Comparison of ENCODE assay signal across 8 cellular contexts in genomic region chr6:13445005-13445743, GRCh38. TPM values are rescaled to one million over a fixed set of nuclear protein-coding genes. Genes with fewer than 3 reads are reported as not detected.
DNase-seq lines count a peak whose midpoint lies in the region; ATAC-seq, FAIRE-seq and TF ChIP-seq lines count a peak whose summit lies in the region.

No MANE protein-coding gene starts in this region.

- peak in 1 of 2 donors; percentile 23 for TF ChIP-seq EP300 in tibial nerve (IDR thresholded peaks at IDR 0.05)

- 16 to 27% methylated on average over 9 of the region's 9 CpGs for WGBS in tibial nerve, 2 donors

- CTCF ChIA-PET in activated B cell treated with CpG ODN at 0.5 μM for 24 hours (lab: Charles Lee) (interaction anchor here (1.1 kb wide), 1 partner anchor 115 kb away, joined by 3 read pairs; no protein-coding TSS in a partner anchor), Calu3 (lab: Charles Lee) (interaction anchor here (0.6 to 1.0 kb wide), 2 partner anchors 13 to 1270 kb away, joined by 3 read pairs; no protein-coding TSS in a partner anchor)
- CTCF ChIA-PET in CD4-positive, alpha-beta memory T cell (lab: Charles Lee; ENCODE audit: partially characterized antibody) = interaction anchor here (1.0 to 2.3 kb wide), 4 partner anchors 8 to 622 kb away, joined by 3 to 9 read pairs (median 3); no protein-coding TSS in a partner anchor

- H3K9me3 Mint-ChIP-seq in activated B cell treated with CpG ODN at 0.5 μM for 24 hours = no peaks in the 10 kb centered on the region
- H3K9me3 Mint-ChIP-seq in CD4-positive, alpha-beta memory T cell = peaks cover 0 to 3% (median 0%) of the 10 kb centered on the region in 8 donors
- no peaks in the 10 kb centered on the region for H3K9me3 Mint-ChIP-seq in Calu3 (ENCODE audit: low read depth, unreplicated experiment)

- ATAC-seq in activated B cell treated with CpG ODN at 0.5 μM for 24 hours (ENCODE audit: low read depth) = no peak

- no peak for FAIRE-seq in kidney (lab: Jason Lieb, UNC)

- no peaks in the 10 kb centered on the region for H3K36me3 ChIP-seq in kidney (ENCODE audit: control insufficient read depth in 1 of 2, insufficient read depth in 2 of 2, low read length in 2 of 2)
- no peaks in the 10 kb centered on the region for H3K36me3 ChIP-seq in tibial nerve
- no peaks in the 10 kb centered on the region for H3K36me3 ChIP-seq in CD4-positive, alpha-beta memory T cell (ENCODE audit: insufficient read depth, low read length)

- TF ChIP-seq CTCF in activated B cell treated with CpG ODN at 0.5 μM for 24 hours (IDR thresholded peaks at IDR 0.05) = no peak
- no peak for TF ChIP-seq CTCF in kidney (IDR thresholded peaks at IDR 0.05; ENCODE audit: borderline replicate concordance, extremely low read depth, insufficient read depth)
- TF ChIP-seq CTCF in tibial nerve (IDR thresholded peaks at IDR 0.05) = no peak
- no peak for TF ChIP-seq CTCF in Calu3 (IDR thresholded peaks at IDR 0.05; ENCODE audit: unreplicated experiment)

- DNase-seq in DMS79 (lab: John Stamatoyannopoulos, UW) (peak; percentile 46), NCI-H1417 (lab: John Stamatoyannopoulos, UW) (peak; percentile 69 to 86 (median 83)), activated B cell treated with CpG ODN at 0.5 μM for 24 hours (no peak), kidney (peak; percentile 81), tibial nerve (ENCODE audit: low spot score in 2 of 2) (peak; percentile 46 to 53), Calu3 (no peak), SIG-M5 treated with dmso at 0.1 percent for 504 hours (lab: John Stamatoyannopoulos, UW; ENCODE audit: unreplicated experiment) (no peak)
- DNase-seq in CD4-positive, alpha-beta memory T cell = no peak

- intact Hi-C loops in activated B cell treated with CpG ODN at 0.5 μM for 24 hours (cut with micrococcal nuclease) = loop anchor here (1.0 kb wide), 1 partner anchor 9 kb away; no protein-coding TSS in a partner anchor
- intact Hi-C loops in kidney (cut with DNase I) = no loop called here
- intact Hi-C loops in CD4-positive, alpha-beta memory T cell (cut with micrococcal nuclease) = no loop called here
- intact Hi-C loops in Calu3 (cut with micrococcal nuclease; ENCODE audit: unreplicated experiment) = no loop called here

- POLR2A ChIA-PET in activated B cell treated with CpG ODN at 0.5 μM for 24 hours (lab: Charles Lee) = interaction anchor here (0.6 kb wide), 1 partner anchor 54 kb away, joined by 5 read pairs; no protein-coding TSS in a partner anchor
- POLR2A ChIA-PET in CD4-positive, alpha-beta memory T cell (lab: Charles Lee; ENCODE audit: partially characterized antibody) = no interaction called here

- no TSS peak for BruUV-seq in Calu3 (replicated peaks; lab: Mats Ljungman, UMichigan)

- H3K27me3 ChIP-seq in tibial nerve = no peaks in the 10 kb centered on the region
- H3K27me3 ChIP-seq in CD4-positive, alpha-beta memory T cell (ENCODE audit: insufficient read depth, low read length) = no peaks in the 10 kb centered on the region

- H3K27me3 Mint-ChIP-seq in activated B cell treated with CpG ODN at 0.5 μM for 24 hours (no peaks in the 10 kb centered on the region), Calu3 (ENCODE audit: unreplicated experiment) (no peaks in the 10 kb centered on the region)
- H3K27me3 Mint-ChIP-seq in CD4-positive, alpha-beta memory T cell = peaks cover 0 to 2% of the 10 kb centered on the region in 2 donors

- H3K9me3 ChIP-seq in kidney (ENCODE audit: control insufficient read depth in 1 of 2, low read length in 2 of 2) (no peaks in the 10 kb centered on the region), tibial nerve (no peaks in the 10 kb centered on the region)
- no peaks in the 10 kb centered on the region for H3K9me3 ChIP-seq in CD4-positive, alpha-beta memory T cell (ENCODE audit: control insufficient read depth in 1 of 2, low read length in 2 of 2)

- TF ChIP-seq POLR2A in tibial nerve (IDR thresholded peaks at IDR 0.05) = no peak

- H3K4me1 Mint-ChIP-seq in activated B cell treated with CpG ODN at 0.5 μM for 24 hours (peaks cover 34% of the 10 kb centered on the region), Calu3 (ENCODE audit: low read depth, unreplicated experiment) (no peaks in the 10 kb centered on the region)
- peaks cover 11 to 21% (median 12%) of the 10 kb centered on the region in 4 donors for H3K4me1 Mint-ChIP-seq in CD4-positive, alpha-beta memory T cell

- H3K36me3 Mint-ChIP-seq in activated B cell treated with CpG ODN at 0.5 μM for 24 hours (ENCODE audit: low read depth) = peaks cover 5% of the 10 kb centered on the region
- no peaks in the 10 kb centered on the region for H3K36me3 Mint-ChIP-seq in CD4-positive, alpha-beta memory T cell
- no peaks in the 10 kb centered on the region for H3K36me3 Mint-ChIP-seq in Calu3 (ENCODE audit: insufficient read depth, unreplicated experiment)

- no peak overlapping the region for H3K9ac ChIP-seq in kidney (ENCODE audit: low read length in 2 of 2)

- H3K4me3 Mint-ChIP-seq in activated B cell treated with CpG ODN at 0.5 μM for 24 hours (no peak overlapping the region), Calu3 (ENCODE audit: low read depth, unreplicated experiment) (no peak overlapping the region)
- H3K4me3 Mint-ChIP-seq in CD4-positive, alpha-beta memory T cell = no peak overlapping the region

- peak overlapping the region in 1 of 2 donors; percentile 62 for H3K27ac ChIP-seq in kidney (ENCODE audit: low read depth in 2 of 2, low read length in 2 of 2)
- H3K27ac ChIP-seq in tibial nerve = peak overlapping the region; percentile 49 to 79 (median 58)
- H3K27ac ChIP-seq in CD4-positive, alpha-beta memory T cell (ENCODE audit: low read depth, low read length) = no peak overlapping the region

- H3K4me1 ChIP-seq in kidney (ENCODE audit: control insufficient read depth in 1 of 2, insufficient read depth in 1 of 2, low read depth in 1 of 2, low read length in 2 of 2) (peaks cover 4 to 5% of the 10 kb centered on the region in 2 donors), tibial nerve (peaks cover 0 to 51% (median 19%) of the 10 kb centered on the region in 4 donors)
- peaks cover 8% of the 10 kb centered on the region for H3K4me1 ChIP-seq in CD4-positive, alpha-beta memory T cell (ENCODE audit: insufficient read depth, low read length)

- H3K27ac Mint-ChIP-seq in activated B cell treated with CpG ODN at 0.5 μM for 24 hours (peak overlapping the region; percentile 13), Calu3 (ENCODE audit: unreplicated experiment) (no peak overlapping the region)
- H3K27ac Mint-ChIP-seq in CD4-positive, alpha-beta memory T cell = no peak overlapping the region

- H3K4me3 ChIP-seq in kidney (ENCODE audit: low read length in 2 of 2) = no peak overlapping the region
- H3K4me3 ChIP-seq in tibial nerve = no peak overlapping the region
- H3K4me3 ChIP-seq in CD4-positive, alpha-beta memory T cell (ENCODE audit: low read length in 2 of 2) = no peak overlapping the region

RNA-seq across cellular contexts. Expression of gene GFOD1, which starts 42.2 kb away (rescaled TPM):
- total RNA-seq in activated B cell treated with CpG ODN at 0.5 μM for 24 hours = 8.3 and 8.4 TPM in 2 replicates
- total RNA-seq in kidney = 14.6 TPM
- polyA plus RNA-seq in kidney (ENCODE audit: insufficient read depth, low read depth, low replicate concordance) = 2.1 TPM
- 10 to 100 TPM; 21.8 to 49.4 (median 31.1) TPM for total RNA-seq in tibial nerve
- total RNA-seq in CD4-positive, alpha-beta memory T cell = 1 to 10 TPM in 1 of 2 experiments, under 1 TPM in 1; 0.97 to 1.1 TPM
- under 1 TPM in 1 of 2 donors, not detected in 1; 0.95 TPM for polyA plus RNA-seq in CD4-positive, alpha-beta memory T cell
- total RNA-seq in Calu3 (2022) = 8.7 and 9.5 TPM in 2 replicates

Comparison
In these comparisons a context has a peak if more than half of its experiments do, and no peak if none do; other contexts are left out.
1. DNase-seq: peak in DMS79 (single experiment), NCI-H1417 (3 of 3), kidney (single experiment) and tibial nerve (2 of 2); none in activated B cell treated with CpG ODN at 0.5 μM for 24 hours (single experiment), CD4-positive, alpha-beta memory T cell (0 of 5), Calu3 (single experiment) and SIG-M5 treated with dmso at 0.1 percent for 504 hours (single experiment).